In the genomic region with DNA sequence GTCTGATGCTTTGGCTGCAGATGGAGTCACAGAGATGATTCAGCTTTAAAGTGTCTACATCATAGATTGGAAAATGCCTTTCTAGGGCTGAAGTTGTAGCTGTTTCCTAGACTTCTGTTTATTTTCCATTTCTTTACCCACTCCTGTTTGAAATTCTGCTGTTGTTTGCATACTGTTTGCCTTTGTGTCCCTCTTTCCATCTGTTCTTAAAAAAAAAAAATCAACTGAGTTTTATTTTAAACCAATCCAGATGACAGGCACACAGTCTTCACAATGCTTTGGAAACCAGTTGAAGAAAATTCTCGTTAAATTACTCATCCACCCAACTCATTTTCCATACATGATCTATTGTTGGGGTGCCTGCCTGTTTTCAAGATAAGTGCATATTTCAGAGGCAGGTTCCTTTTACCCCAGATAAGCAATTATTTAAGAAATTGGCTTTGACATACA, we compare ENCODE assay signal across 15 cellular contexts.
A peak's percentile ranks its signal among the peaks of the same experiment; 100 is the strongest.
DNase-seq lines count a peak whose midpoint lies in the region; ATAC-seq and TF ChIP-seq lines count a peak whose summit lies in the region.
"Had no signal": no experiment of that assay in that cellular context is flagged by ENCODE, and none has a peak within 500 bp of the region (broad histone marks: within the 10 kb centered on the region; RNA-seq: fewer than 3 reads in every experiment).

No MANE protein-coding gene starts in this region.

- H3K36me3 Mint-ChIP-seq in natural killer cell: peaks cover 9% of the 10 kb centered on the region
- peaks cover 5% of the 10 kb centered on the region for H3K36me3 Mint-ChIP-seq in natural killer cell treated with Interleukin-12 subunit alpha and Interleukin-12 subunit beta and Interleukin-15 and Interleukin-18, amount 100 ng/mL, for 72 hours
- peaks cover 2% of the 10 kb centered on the region for H3K36me3 Mint-ChIP-seq in activated T-helper 1 cell treated with anti-CD3 and anti-CD28 coated beads, Interleukin-12 subunit alpha, Interleukin-12 subunit beta, Interleukin-2, Interleukin-4 antibody, amounts not matched to agents 30 ng/mL and 10 ng/mL and 1 ng/mL, durations not matched to agents 14 hours and 24 hours and 36 hours (ENCODE audit: low read depth)
- no peaks in the 10 kb centered on the region for H3K36me3 Mint-ChIP-seq in stimulated activated effector memory CD8-positive, alpha-beta T cell treated with anti-CD3 and anti-CD28 coated beads, Interleukin-12 subunit alpha, Interleukin-12 subunit beta, amount 100 ng/mL, for 72 hours

- H3K9me3 Mint-ChIP-seq in natural killer cell: peaks cover 4% of the 10 kb centered on the region in 2 donors
- H3K9me3 Mint-ChIP-seq in natural killer cell treated with Interleukin-12 subunit alpha and Interleukin-12 subunit beta and Interleukin-15 and Interleukin-18, amount 100 ng/mL, for 72 hours: peaks cover 6% of the 10 kb centered on the region
- peaks cover 13% of the 10 kb centered on the region for H3K9me3 Mint-ChIP-seq in activated T-helper 1 cell treated with anti-CD3 and anti-CD28 coated beads, Interleukin-12 subunit alpha, Interleukin-12 subunit beta, Interleukin-2, Interleukin-4 antibody, amounts not matched to agents 30 ng/mL and 10 ng/mL and 1 ng/mL, durations not matched to agents 14 hours and 24 hours and 36 hours
- H3K9me3 Mint-ChIP-seq in stimulated activated effector memory CD8-positive, alpha-beta T cell treated with anti-CD3 and anti-CD28 coated beads, Interleukin-12 subunit alpha, Interleukin-12 subunit beta, amount 100 ng/mL, for 72 hours: peaks cover 6% of the 10 kb centered on the region

- H3K27ac Mint-ChIP-seq in natural killer cell: peak overlapping the region; percentile 65 to 84
- H3K27ac Mint-ChIP-seq in natural killer cell treated with Interleukin-12 subunit alpha and Interleukin-12 subunit beta and Interleukin-15 and Interleukin-18, amount 100 ng/mL, for 72 hours: peak overlapping the region in 1 of 2 donors; percentile 21
- H3K27ac Mint-ChIP-seq in activated T-helper 1 cell treated with anti-CD3 and anti-CD28 coated beads, Interleukin-12 subunit alpha, Interleukin-12 subunit beta, Interleukin-2, Interleukin-4 antibody, amounts not matched to agents 30 ng/mL and 10 ng/mL and 1 ng/mL, durations not matched to agents 14 hours and 24 hours and 36 hours: peak overlapping the region; percentile 56
- H3K27ac Mint-ChIP-seq in stimulated activated effector memory CD8-positive, alpha-beta T cell treated with anti-CD3 and anti-CD28 coated beads, Interleukin-12 subunit alpha, Interleukin-12 subunit beta, amount 100 ng/mL, for 72 hours: no peak overlapping the region

- TF ChIP-seq CTCF in natural killer cell (IDR thresholded peaks at IDR 0.05) (no peak), fibroblast of mammary gland (conservative IDR thresholded peaks at IDR 0.05; ENCODE audit: control insufficient read depth, insufficient read depth, low read depth, low read length) (no peak), coronary artery (IDR thresholded peaks at IDR 0.05) (no peak)

- no peak overlapping the region for H3K4me3 ChIP-seq in fibroblast of mammary gland (ENCODE audit: control insufficient read depth, low read depth, low read length)
- no peak overlapping the region for H3K4me3 ChIP-seq in coronary artery
- H3K4me3 ChIP-seq: GM12878, prostate gland had no signal

- H3K4me3 Mint-ChIP-seq in natural killer cell: peak overlapping the region; percentile 35
- no peak overlapping the region for H3K4me3 Mint-ChIP-seq in natural killer cell treated with Interleukin-12 subunit alpha and Interleukin-12 subunit beta and Interleukin-15 and Interleukin-18, amount 100 ng/mL, for 72 hours
- H3K4me3 Mint-ChIP-seq in activated T-helper 1 cell treated with anti-CD3 and anti-CD28 coated beads, Interleukin-12 subunit alpha, Interleukin-12 subunit beta, Interleukin-2, Interleukin-4 antibody, amounts not matched to agents 30 ng/mL and 10 ng/mL and 1 ng/mL, durations not matched to agents 14 hours and 24 hours and 36 hours: no peak overlapping the region
- H3K4me3 Mint-ChIP-seq in stimulated activated effector memory CD8-positive, alpha-beta T cell treated with anti-CD3 and anti-CD28 coated beads, Interleukin-12 subunit alpha, Interleukin-12 subunit beta, amount 100 ng/mL, for 72 hours: peak overlapping the region; percentile 0

- H3K4me1 Mint-ChIP-seq in natural killer cell: peaks cover 39 to 43% of the 10 kb centered on the region in 2 donors
- H3K4me1 Mint-ChIP-seq in natural killer cell treated with Interleukin-12 subunit alpha and Interleukin-12 subunit beta and Interleukin-15 and Interleukin-18, amount 100 ng/mL, for 72 hours (ENCODE audit: low read depth in 2 of 2): peaks cover 24 to 36% of the 10 kb centered on the region in 2 donors
- H3K4me1 Mint-ChIP-seq in activated T-helper 1 cell treated with anti-CD3 and anti-CD28 coated beads, Interleukin-12 subunit alpha, Interleukin-12 subunit beta, Interleukin-2, Interleukin-4 antibody, amounts not matched to agents 30 ng/mL and 10 ng/mL and 1 ng/mL, durations not matched to agents 14 hours and 24 hours and 36 hours (ENCODE audit: low read depth): peaks cover 6% of the 10 kb centered on the region
- peaks cover 45% of the 10 kb centered on the region for H3K4me1 Mint-ChIP-seq in stimulated activated effector memory CD8-positive, alpha-beta T cell treated with anti-CD3 and anti-CD28 coated beads, Interleukin-12 subunit alpha, Interleukin-12 subunit beta, amount 100 ng/mL, for 72 hours

- no peak overlapping the region for H3K27ac ChIP-seq in coronary artery
- H3K27ac ChIP-seq: prostate gland had no signal

- ATAC-seq in natural killer cell: no peak
- ATAC-seq in natural killer cell treated with Interleukin-12 subunit alpha and Interleukin-12 subunit beta and Interleukin-15 and Interleukin-18, amount 100 ng/mL, for 72 hours: no peak
- ATAC-seq in stimulated activated effector memory CD8-positive, alpha-beta T cell treated with anti-CD3 and anti-CD28 coated beads, Interleukin-12 subunit alpha, Interleukin-12 subunit beta, amount 100 ng/mL, for 72 hours: no peak
- ATAC-seq: GM12878 had no signal

- intact Hi-C loops in natural killer cell (cut with micrococcal nuclease): no loop called here
- intact Hi-C loops in activated T-helper 1 cell treated with anti-CD3 and anti-CD28 coated beads, Interleukin-12 subunit alpha, Interleukin-12 subunit beta, Interleukin-2, Interleukin-4 antibody, amounts not matched to agents 30 ng/mL and 10 ng/mL and 1 ng/mL, durations not matched to agents 14 hours and 24 hours and 36 hours (cut with micrococcal nuclease): no loop called here

- H3K27me3 Mint-ChIP-seq in natural killer cell (ENCODE audit: low read depth in 2 of 2): no peaks in the 10 kb centered on the region
- H3K27me3 Mint-ChIP-seq in natural killer cell treated with Interleukin-12 subunit alpha and Interleukin-12 subunit beta and Interleukin-15 and Interleukin-18, amount 100 ng/mL, for 72 hours: no peaks in the 10 kb centered on the region
- no peaks in the 10 kb centered on the region for H3K27me3 Mint-ChIP-seq in activated T-helper 1 cell treated with anti-CD3 and anti-CD28 coated beads, Interleukin-12 subunit alpha, Interleukin-12 subunit beta, Interleukin-2, Interleukin-4 antibody, amounts not matched to agents 30 ng/mL and 10 ng/mL and 1 ng/mL, durations not matched to agents 14 hours and 24 hours and 36 hours (ENCODE audit: insufficient read depth)

- DNase-seq in natural killer cell (no peak), fibroblast of mammary gland (ENCODE audit: low read depth) (peak; percentile 35), pons (ENCODE audit: low spot score) (no peak), coronary artery (ENCODE audit: low spot score) (no peak)
- DNase-seq in natural killer cell treated with Interleukin-12 subunit alpha and Interleukin-12 subunit beta and Interleukin-15 and Interleukin-18, amount 100 ng/mL, for 72 hours (ENCODE audit: low spot score): no peak
- no peak for DNase-seq in activated T-helper 1 cell treated with anti-CD3 and anti-CD28 coated beads, Interleukin-12 subunit alpha, Interleukin-12 subunit beta, Interleukin-2, Interleukin-4 antibody, amounts not matched to agents 30 ng/mL and 10 ng/mL and 1 ng/mL, durations not matched to agents 14 hours and 24 hours and 36 hours (ENCODE audit: low spot score)
- no peak for DNase-seq in stimulated activated effector memory CD8-positive, alpha-beta T cell treated with anti-CD3 and anti-CD28 coated beads, Interleukin-12 subunit alpha, Interleukin-12 subunit beta, amount 100 ng/mL, for 72 hours (ENCODE audit: low spot score in 2 of 2)
- no peak for DNase-seq in activated CD4-positive, CD25-positive, alpha-beta regulatory T cell treated with anti-CD3 and anti-CD28 coated beads, Interleukin-2, amount 50 U/mL, for 72 hours
- DNase-seq: activated CD4-positive, alpha-beta T cell treated with anti-CD3 and anti-CD28 coated beads, Interleukin-2, amount 50 U/mL, for 48 hours; activated effector memory CD4-positive, alpha-beta T cell treated with anti-CD3 and anti-CD28 coated beads, Interleukin-2, amount 50 U/mL, for 16 hours; caudate nucleus; midbrain; NCI-H524 treated with DMSO at 0.1 percent for 48 hours had no signal

Comparison
In these comparisons a context has a peak if more than half of its experiments do, and no peak if none do; other contexts are left out.
1. H3K4me3 Mint-ChIP-seq: peak in natural killer cell (single experiment) and stimulated activated effector memory CD8-positive, alpha-beta T cell treated with anti-CD3 and anti-CD28 coated beads, Interleukin-12 subunit alpha, Interleukin-12 subunit beta, amount 100 ng/mL, for 72 hours (single experiment); none in natural killer cell treated with Interleukin-12 subunit alpha and Interleukin-12 subunit beta and Interleukin-15 and Interleukin-18, amount 100 ng/mL, for 72 hours (single experiment) and activated T-helper 1 cell treated with anti-CD3 and anti-CD28 coated beads, Interleukin-12 subunit alpha, Interleukin-12 subunit beta, Interleukin-2, Interleukin-4 antibody, amounts not matched to agents 30 ng/mL and 10 ng/mL and 1 ng/mL, durations not matched to agents 14 hours and 24 hours and 36 hours (single experiment).